Comparison of ENCODE assay signal across 1 cellular context in the genomic region with DNA sequence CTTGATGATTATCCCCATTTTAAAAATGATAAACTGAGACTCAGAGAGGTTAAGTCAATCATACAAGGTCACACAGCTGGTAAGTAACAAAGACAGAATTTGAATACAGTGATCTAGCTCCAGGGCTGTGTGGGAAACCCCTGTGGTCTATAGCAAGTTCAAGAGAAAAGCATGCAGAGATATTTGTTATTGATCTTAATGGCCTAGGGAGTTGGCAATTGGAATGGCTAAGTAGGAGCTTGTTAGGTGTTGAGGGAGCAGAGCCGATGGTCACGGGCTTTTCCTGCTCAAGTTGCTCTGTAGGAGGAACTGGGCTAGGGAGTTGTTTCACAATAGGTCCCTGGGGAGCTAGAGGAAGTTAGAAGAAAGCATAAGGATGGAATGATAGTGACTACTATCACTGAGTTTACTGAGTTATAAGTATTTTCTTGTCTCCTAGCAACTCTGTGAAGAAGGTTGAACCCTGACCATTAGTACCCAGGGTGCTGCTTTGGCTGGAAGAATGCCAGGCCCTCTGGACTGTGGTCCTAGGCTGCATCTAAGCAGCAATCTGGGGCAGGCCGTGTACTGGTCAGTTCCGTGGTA.
A peak's percentile ranks its signal among the peaks of the same experiment; 100 is the strongest.
TF ChIP-seq lines count a peak whose summit lies in the region.

No MANE protein-coding gene starts in this region.

TF ChIP-seq in H1, 55 proteins besides CTCF, POLR2A, EP300 and RAD21:
- no peak for TF ChIP-seq CTBP2 (IDR thresholded peaks at IDR 0.05; ENCODE audit: borderline replicate concordance, insufficient read depth, insufficient read length, low read length)
- no peak for TF ChIP-seq SIX5 (IDR thresholded peaks at IDR 0.05; ENCODE audit: low read depth, low read length)
- no peak for TF ChIP-seq ASH2L (IDR thresholded peaks at IDR 0.05; ENCODE audit: low read length)
- peak; percentile 54; the same call in 1 of the 2 replicates for TF ChIP-seq KDM1A (IDR thresholded peaks at IDR 0.05; ENCODE audit: borderline replicate concordance, low read length)
